In the genomic region with DNA sequence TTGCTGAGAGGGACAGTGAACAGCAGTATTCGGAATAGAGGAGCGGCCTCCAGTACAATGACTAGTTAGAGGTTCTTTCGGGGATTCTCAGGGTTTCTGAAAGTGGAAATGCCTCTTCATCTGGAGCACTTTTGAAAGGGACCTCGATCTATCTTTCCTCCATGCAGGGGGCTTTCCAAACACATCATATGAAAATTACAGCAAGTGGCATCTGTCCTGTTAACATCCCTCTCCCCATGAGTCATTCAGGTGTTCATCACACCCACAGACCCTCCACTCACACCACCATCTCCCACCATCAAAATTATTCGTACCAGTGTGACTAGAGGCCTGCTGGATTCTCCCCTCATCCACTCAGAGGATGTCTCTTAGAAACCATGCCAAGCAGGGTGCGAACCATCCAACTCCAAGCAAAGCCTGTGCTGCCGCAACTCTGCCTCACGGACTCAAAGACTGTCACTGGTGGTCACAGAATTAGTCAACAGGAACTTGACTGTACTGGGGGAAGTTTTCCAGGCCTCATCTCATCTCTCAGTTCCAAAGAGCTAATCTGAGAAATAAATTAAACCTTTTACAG, we compare ENCODE assay signal across 1 cellular context.
TF ChIP-seq lines count a peak whose summit lies in the region.

No MANE protein-coding gene starts in this region.

TF ChIP-seq in GM12878, 131 proteins besides CTCF, POLR2A, EP300 and RAD21 (continued from another document and continues in another):
- no peak for TF ChIP-seq SIN3A (IDR thresholded peaks at IDR 0.05; ENCODE audit: low read depth, low read length)
- TF ChIP-seq KLF5 (IDR thresholded peaks at IDR 0.05; ENCODE audit: partially characterized antibody): peak; percentile 44
- TF ChIP-seq PAX5 (IDR thresholded peaks at IDR 0.05; ENCODE audit: borderline replicate concordance, low read depth, low read length): peak; percentile 74; the same call in 1 of the 2 replicates
- peak; percentile 45; the same call in 1 of the 2 replicates for TF ChIP-seq YY1 (IDR thresholded peaks at IDR 0.05; ENCODE audit: low read depth, low read length)
- TF ChIP-seq RCOR1 (conservative IDR thresholded peaks at IDR 0.05; ENCODE audit: low read depth, low read length): 0 out of 2 replicates have a peak, but pooled peaks have one; percentile 68
- peak; percentile 91 for TF ChIP-seq EED (IDR thresholded peaks at IDR 0.05; ENCODE audit: low read depth)
- TF ChIP-seq CBX5 (IDR thresholded peaks at IDR 0.05; ENCODE audit: low read depth): no peak
- TF ChIP-seq BHLHE40 (IDR thresholded peaks at IDR 0.05; ENCODE audit: borderline replicate concordance in 1 of 2, low read depth in 2 of 2, low read length in 1 of 2): peak; percentile 59 to 80; a peak in 3 of 4 replicates
- TF ChIP-seq, protein P1, sequence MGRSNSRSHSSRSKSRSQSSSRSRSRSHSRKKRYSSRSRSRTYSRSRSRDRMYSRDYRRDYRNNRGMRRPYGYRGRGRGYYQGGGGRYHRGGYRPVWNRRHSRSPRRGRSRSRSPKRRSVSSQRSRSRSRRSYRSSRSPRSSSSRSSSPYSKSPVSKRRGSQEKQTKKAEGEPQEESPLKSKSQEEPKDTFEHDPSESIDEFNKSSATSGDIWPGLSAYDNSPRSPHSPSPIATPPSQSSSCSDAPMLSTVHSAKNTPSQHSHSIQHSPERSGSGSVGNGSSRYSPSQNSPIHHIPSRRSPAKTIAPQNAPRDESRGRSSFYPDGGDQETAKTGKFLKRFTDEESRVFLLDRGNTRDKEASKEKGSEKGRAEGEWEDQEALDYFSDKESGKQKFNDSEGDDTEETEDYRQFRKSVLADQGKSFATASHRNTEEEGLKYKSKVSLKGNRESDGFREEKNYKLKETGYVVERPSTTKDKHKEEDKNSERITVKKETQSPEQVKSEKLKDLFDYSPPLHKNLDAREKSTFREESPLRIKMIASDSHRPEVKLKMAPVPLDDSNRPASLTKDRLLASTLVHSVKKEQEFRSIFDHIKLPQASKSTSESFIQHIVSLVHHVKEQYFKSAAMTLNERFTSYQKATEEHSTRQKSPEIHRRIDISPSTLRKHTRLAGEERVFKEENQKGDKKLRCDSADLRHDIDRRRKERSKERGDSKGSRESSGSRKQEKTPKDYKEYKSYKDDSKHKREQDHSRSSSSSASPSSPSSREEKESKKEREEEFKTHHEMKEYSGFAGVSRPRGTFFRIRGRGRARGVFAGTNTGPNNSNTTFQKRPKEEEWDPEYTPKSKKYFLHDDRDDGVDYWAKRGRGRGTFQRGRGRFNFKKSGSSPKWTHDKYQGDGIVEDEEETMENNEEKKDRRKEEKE (IDR thresholded peaks at IDR 0.05): no peak
- no peak for TF ChIP-seq SMAD5 (IDR thresholded peaks at IDR 0.05; ENCODE audit: low read depth)
- no peak for TF ChIP-seq SMC3 (IDR thresholded peaks at IDR 0.05; ENCODE audit: borderline replicate concordance, low read length)
- TF ChIP-seq GATAD2B (conservative IDR thresholded peaks at IDR 0.05; ENCODE audit: low read depth): peak; percentile 87
- no peak for TF ChIP-seq NFXL1 (IDR thresholded peaks at IDR 0.05; ENCODE audit: borderline replicate concordance)
- no peak for TF ChIP-seq NR2C1 (IDR thresholded peaks at IDR 0.05)
- TF ChIP-seq, protein P2, sequence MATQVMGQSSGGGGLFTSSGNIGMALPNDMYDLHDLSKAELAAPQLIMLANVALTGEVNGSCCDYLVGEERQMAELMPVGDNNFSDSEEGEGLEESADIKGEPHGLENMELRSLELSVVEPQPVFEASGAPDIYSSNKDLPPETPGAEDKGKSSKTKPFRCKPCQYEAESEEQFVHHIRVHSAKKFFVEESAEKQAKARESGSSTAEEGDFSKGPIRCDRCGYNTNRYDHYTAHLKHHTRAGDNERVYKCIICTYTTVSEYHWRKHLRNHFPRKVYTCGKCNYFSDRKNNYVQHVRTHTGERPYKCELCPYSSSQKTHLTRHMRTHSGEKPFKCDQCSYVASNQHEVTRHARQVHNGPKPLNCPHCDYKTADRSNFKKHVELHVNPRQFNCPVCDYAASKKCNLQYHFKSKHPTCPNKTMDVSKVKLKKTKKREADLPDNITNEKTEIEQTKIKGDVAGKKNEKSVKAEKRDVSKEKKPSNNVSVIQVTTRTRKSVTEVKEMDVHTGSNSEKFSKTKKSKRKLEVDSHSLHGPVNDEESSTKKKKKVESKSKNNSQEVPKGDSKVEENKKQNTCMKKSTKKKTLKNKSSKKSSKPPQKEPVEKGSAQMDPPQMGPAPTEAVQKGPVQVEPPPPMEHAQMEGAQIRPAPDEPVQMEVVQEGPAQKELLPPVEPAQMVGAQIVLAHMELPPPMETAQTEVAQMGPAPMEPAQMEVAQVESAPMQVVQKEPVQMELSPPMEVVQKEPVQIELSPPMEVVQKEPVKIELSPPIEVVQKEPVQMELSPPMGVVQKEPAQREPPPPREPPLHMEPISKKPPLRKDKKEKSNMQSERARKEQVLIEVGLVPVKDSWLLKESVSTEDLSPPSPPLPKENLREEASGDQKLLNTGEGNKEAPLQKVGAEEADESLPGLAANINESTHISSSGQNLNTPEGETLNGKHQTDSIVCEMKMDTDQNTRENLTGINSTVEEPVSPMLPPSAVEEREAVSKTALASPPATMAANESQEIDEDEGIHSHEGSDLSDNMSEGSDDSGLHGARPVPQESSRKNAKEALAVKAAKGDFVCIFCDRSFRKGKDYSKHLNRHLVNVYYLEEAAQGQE (IDR thresholded peaks at IDR 0.05; ENCODE audit: low read depth, low read length): no peak
- no peak for TF ChIP-seq NRF1 (conservative IDR thresholded peaks at IDR 0.05; ENCODE audit: low read depth, low read length)
- peak; percentile 95 for TF ChIP-seq IKZF1 (conservative IDR thresholded peaks at IDR 0.05)
- TF ChIP-seq ZNF622 (IDR thresholded peaks at IDR 0.05): no peak
- TF ChIP-seq, protein P3, sequence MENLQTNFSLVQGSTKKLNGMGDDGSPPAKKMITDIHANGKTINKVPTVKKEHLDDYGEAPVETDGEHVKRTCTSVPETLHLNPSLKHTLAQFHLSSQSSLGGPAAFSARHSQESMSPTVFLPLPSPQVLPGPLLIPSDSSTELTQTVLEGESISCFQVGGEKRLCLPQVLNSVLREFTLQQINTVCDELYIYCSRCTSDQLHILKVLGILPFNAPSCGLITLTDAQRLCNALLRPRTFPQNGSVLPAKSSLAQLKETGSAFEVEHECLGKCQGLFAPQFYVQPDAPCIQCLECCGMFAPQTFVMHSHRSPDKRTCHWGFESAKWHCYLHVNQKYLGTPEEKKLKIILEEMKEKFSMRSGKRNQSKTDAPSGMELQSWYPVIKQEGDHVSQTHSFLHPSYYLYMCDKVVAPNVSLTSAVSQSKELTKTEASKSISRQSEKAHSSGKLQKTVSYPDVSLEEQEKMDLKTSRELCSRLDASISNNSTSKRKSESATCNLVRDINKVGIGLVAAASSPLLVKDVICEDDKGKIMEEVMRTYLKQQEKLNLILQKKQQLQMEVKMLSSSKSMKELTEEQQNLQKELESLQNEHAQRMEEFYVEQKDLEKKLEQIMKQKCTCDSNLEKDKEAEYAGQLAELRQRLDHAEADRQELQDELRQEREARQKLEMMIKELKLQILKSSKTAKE (IDR thresholded peaks at IDR 0.05; ENCODE audit: low read depth, poor library complexity, severe bottlenecking): peak; percentile 64
- TF ChIP-seq CHD1 (IDR thresholded peaks at IDR 0.05; ENCODE audit: low read depth, low read length): no peak
- TF ChIP-seq RB1 (IDR thresholded peaks at IDR 0.05; ENCODE audit: borderline replicate concordance): no peak
- peak; percentile 98 for TF ChIP-seq RELA (IDR thresholded peaks at IDR 0.05; ENCODE audit: borderline replicate concordance, partially characterized antibody)
- TF ChIP-seq, protein P4, sequence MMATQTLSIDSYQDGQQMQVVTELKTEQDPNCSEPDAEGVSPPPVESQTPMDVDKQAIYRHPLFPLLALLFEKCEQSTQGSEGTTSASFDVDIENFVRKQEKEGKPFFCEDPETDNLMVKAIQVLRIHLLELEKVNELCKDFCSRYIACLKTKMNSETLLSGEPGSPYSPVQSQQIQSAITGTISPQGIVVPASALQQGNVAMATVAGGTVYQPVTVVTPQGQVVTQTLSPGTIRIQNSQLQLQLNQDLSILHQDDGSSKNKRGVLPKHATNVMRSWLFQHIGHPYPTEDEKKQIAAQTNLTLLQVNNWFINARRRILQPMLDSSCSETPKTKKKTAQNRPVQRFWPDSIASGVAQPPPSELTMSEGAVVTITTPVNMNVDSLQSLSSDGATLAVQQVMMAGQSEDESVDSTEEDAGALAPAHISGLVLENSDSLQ (IDR thresholded peaks at IDR 0.05): peak; percentile 48
- peak; percentile 83 for TF ChIP-seq IRF4 (IDR thresholded peaks at IDR 0.05; ENCODE audit: low read depth, low read length)
- peak; percentile 76 for TF ChIP-seq ATF7 (IDR thresholded peaks at IDR 0.05; ENCODE audit: low read depth)
- peak; percentile 74; the same call in 1 of the 2 replicates for TF ChIP-seq ZNF207 (IDR thresholded peaks at IDR 0.05; ENCODE audit: borderline replicate concordance)
- TF ChIP-seq, protein P5, sequence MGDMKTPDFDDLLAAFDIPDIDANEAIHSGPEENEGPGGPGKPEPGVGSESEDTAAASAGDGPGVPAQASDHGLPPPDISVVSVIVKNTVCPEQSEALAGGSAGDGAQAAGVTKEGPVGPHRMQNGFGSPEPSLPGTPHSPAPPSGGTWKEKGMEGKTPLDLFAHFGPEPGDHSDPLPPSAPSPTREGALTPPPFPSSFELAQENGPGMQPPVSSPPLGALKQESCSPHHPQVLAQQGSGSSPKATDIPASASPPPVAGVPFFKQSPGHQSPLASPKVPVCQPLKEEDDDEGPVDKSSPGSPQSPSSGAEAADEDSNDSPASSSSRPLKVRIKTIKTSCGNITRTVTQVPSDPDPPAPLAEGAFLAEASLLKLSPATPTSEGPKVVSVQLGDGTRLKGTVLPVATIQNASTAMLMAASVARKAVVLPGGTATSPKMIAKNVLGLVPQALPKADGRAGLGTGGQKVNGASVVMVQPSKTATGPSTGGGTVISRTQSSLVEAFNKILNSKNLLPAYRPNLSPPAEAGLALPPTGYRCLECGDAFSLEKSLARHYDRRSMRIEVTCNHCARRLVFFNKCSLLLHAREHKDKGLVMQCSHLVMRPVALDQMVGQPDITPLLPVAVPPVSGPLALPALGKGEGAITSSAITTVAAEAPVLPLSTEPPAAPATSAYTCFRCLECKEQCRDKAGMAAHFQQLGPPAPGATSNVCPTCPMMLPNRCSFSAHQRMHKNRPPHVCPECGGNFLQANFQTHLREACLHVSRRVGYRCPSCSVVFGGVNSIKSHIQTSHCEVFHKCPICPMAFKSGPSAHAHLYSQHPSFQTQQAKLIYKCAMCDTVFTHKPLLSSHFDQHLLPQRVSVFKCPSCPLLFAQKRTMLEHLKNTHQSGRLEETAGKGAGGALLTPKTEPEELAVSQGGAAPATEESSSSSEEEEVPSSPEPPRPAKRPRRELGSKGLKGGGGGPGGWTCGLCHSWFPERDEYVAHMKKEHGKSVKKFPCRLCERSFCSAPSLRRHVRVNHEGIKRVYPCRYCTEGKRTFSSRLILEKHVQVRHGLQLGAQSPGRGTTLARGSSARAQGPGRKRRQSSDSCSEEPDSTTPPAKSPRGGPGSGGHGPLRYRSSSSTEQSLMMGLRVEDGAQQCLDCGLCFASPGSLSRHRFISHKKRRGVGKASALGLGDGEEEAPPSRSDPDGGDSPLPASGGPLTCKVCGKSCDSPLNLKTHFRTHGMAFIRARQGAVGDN (IDR thresholded peaks at IDR 0.05): no peak; the same call in 1 of the 2 replicates
- peak in 1 of 2 experiments; percentile 90; a peak in 2 of 4 replicates for TF ChIP-seq ETV6 (conservative IDR thresholded peaks at IDR 0.05 in 1 of 2, IDR thresholded peaks at IDR 0.05 in 1 of 2; ENCODE audit: borderline replicate concordance in 1 of 2, low read depth in 1 of 2)
- TF ChIP-seq POU2F2 (IDR thresholded peaks at IDR 0.05; ENCODE audit: borderline replicate concordance, low read depth, low read length): peak; percentile 69; the same call in 1 of the 3 replicates
- TF ChIP-seq MTA3 (IDR thresholded peaks at IDR 0.05; ENCODE audit: borderline replicate concordance, low read length): peak; percentile 80; the same call in 1 of the 2 replicates
- TF ChIP-seq TCF3 (IDR thresholded peaks at IDR 0.05; ENCODE audit: borderline replicate concordance, insufficient read depth, low read depth, low read length): peak; percentile 8; the same call in 1 of the 2 replicates
- no peak for TF ChIP-seq HDAC2 (IDR thresholded peaks at IDR 0.05)
- TF ChIP-seq PML (IDR thresholded peaks at IDR 0.05; ENCODE audit: low read length): peak; percentile 65; the same call in 1 of the 2 replicates
- 0 out of 3 replicates have a peak, but pooled peaks of 1 of the 2 experiments have one; percentile 6 for TF ChIP-seq EGR1 (IDR thresholded peaks at IDR 0.05; ENCODE audit: borderline replicate concordance in 1 of 2, low read depth in 2 of 2, low read length in 2 of 2)
- TF ChIP-seq RFX5 (IDR thresholded peaks at IDR 0.05; ENCODE audit: low read depth, low read length): no peak
- TF ChIP-seq CREB1 (IDR thresholded peaks at IDR 0.05; ENCODE audit: low read depth): no peak
- 0 out of 2 replicates have a peak, but pooled peaks have one; percentile 16 for TF ChIP-seq NR2F1 (conservative IDR thresholded peaks at IDR 0.05)
- no peak for TF ChIP-seq ZNF274 (IDR thresholded peaks at IDR 0.05; ENCODE audit: insufficient read depth, insufficient read length)
- TF ChIP-seq RUNX3 (IDR thresholded peaks at IDR 0.05; ENCODE audit: low read length): peak; percentile 93
- TF ChIP-seq DPF2 (IDR thresholded peaks at IDR 0.05): peak; percentile 98
- TF ChIP-seq JUNB (IDR thresholded peaks at IDR 0.05): peak; percentile 94
- no peak for TF ChIP-seq KDM1A (IDR thresholded peaks at IDR 0.05; ENCODE audit: borderline replicate concordance)
- TF ChIP-seq CEBPB (IDR thresholded peaks at IDR 0.05; ENCODE audit: borderline replicate concordance in 1 of 2, low read depth in 2 of 2, low read length in 2 of 2): 0 out of 4 replicates have a peak, but pooled peaks of 1 of the 2 experiments have one; percentile 40
- peak; percentile 83 for TF ChIP-seq ZNF217 (IDR thresholded peaks at IDR 0.05)
- TF ChIP-seq KAT2A (conservative IDR thresholded peaks at IDR 0.05; ENCODE audit: control insufficient read depth, low read depth, low read length): no peak
- 0 out of 2 replicates have a peak, but pooled peaks have one; percentile 5 for TF ChIP-seq SMARCA5 (IDR thresholded peaks at IDR 0.05)
- peak; percentile 76 for TF ChIP-seq CBFB (IDR thresholded peaks at IDR 0.05; ENCODE audit: low read depth)
- TF ChIP-seq, protein P6, sequence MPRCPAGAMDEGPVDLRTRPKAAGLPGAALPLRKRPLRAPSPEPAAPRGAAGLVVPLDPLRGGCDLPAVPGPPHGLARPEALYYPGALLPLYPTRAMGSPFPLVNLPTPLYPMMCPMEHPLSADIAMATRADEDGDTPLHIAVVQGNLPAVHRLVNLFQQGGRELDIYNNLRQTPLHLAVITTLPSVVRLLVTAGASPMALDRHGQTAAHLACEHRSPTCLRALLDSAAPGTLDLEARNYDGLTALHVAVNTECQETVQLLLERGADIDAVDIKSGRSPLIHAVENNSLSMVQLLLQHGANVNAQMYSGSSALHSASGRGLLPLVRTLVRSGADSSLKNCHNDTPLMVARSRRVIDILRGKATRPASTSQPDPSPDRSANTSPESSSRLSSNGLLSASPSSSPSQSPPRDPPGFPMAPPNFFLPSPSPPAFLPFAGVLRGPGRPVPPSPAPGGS (IDR thresholded peaks at IDR 0.05; ENCODE audit: borderline replicate concordance, insufficient read depth, low read depth, low read length, poor library complexity, severe bottlenecking): no peak
- TF ChIP-seq, protein P7, sequence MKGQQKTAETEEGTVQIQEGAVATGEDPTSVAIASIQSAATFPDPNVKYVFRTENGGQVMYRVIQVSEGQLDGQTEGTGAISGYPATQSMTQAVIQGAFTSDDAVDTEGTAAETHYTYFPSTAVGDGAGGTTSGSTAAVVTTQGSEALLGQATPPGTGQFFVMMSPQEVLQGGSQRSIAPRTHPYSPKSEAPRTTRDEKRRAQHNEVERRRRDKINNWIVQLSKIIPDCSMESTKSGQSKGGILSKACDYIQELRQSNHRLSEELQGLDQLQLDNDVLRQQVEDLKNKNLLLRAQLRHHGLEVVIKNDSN (IDR thresholded peaks at IDR 0.05; ENCODE audit: borderline replicate concordance, extremely low read length, insufficient read depth, low read depth, low read length): no peak
